In genomic region chr2:12948231-12948962, GRCh38 we compare ENCODE assay signal across 14 cellular contexts.
DNase-seq lines count a peak whose midpoint lies in the region; ATAC-seq and TF ChIP-seq lines count a peak whose summit lies in the region.
"Had no signal": no experiment of that assay in that cellular context is flagged by ENCODE, and none has a peak within 500 bp of the region (broad histone marks: within the 10 kb centered on the region; RNA-seq: fewer than 3 reads in every experiment).

No MANE protein-coding gene starts in this region.

- peak overlapping the region; percentile 46 for H2AFZ ChIP-seq in neuronal stem cell (ENCODE audit: low read length)

- DNase-seq in NK-92 treated with Interleukin-12 subunit alpha and Interleukin-12 subunit beta, amount 100 ng/mL, for 24 hours (lab: John Stamatoyannopoulos, UW): peak; percentile 8
- DNase-seq in NK-92 (lab: John Stamatoyannopoulos, UW; ENCODE audit: unreplicated experiment) (no peak), astrocyte of the spinal cord (ENCODE audit: low read depth, low spot score) (peak; percentile 37), neuronal stem cell (ENCODE audit: low spot score) (no peak), GM13976 (ENCODE audit: low spot score) (no peak), vagina (ENCODE audit: extremely low spot score in 2 of 2) (no peak)
- DNase-seq: activated T-cell treated with anti-CD3 and anti-CD28 coated beads for 4 hours, NCI-H1436, upper lobe of right lung had no signal

- H2BK12ac ChIP-seq in neuronal stem cell (ENCODE audit: low read length): no peak overlapping the region

- ATAC-seq in HG03175 (IDR thresholded peaks at IDR 0.05; ENCODE audit: unreplicated experiment): peak; percentile 33
- no peak for ATAC-seq in HG02571 (IDR thresholded peaks at IDR 0.05; ENCODE audit: unreplicated experiment)
- ATAC-seq: HCT116, upper lobe of right lung had no signal

- no peak overlapping the region for H3K9ac ChIP-seq in neuronal stem cell (ENCODE audit: low read depth, low read length, poor library complexity)

- no peak overlapping the region for H4K8ac ChIP-seq in neuronal stem cell (ENCODE audit: low read depth, low read length)

- no peak overlapping the region for H4K91ac ChIP-seq in neuronal stem cell (ENCODE audit: low read depth, low read length, poor library complexity)

- no peak overlapping the region for H2BK15ac ChIP-seq in neuronal stem cell (ENCODE audit: low read length)

- H3K9me3 ChIP-seq in neuronal stem cell (replicated peaks in 1 of 2; ENCODE audit: control insufficient read depth in 2 of 2, insufficient read depth in 1 of 2, low read depth in 1 of 2, low read length in 2 of 2): no peaks in the 10 kb centered on the region
- no peaks in the 10 kb centered on the region for H3K9me3 ChIP-seq in vagina
- H3K9me3 ChIP-seq: SJSA1, upper lobe of right lung had no signal

- no CpG with 5 or more reads among the region's 9 CpGs for WGBS in neuronal stem cell (ENCODE audit: extremely low coverage in 2 of 2, insufficient read length in 2 of 2, insufficient replicate concordance in 1 of 2), 2 donors

- H3K18ac ChIP-seq in neuronal stem cell (ENCODE audit: low read length): no peak overlapping the region

- H3K27ac ChIP-seq in neuronal stem cell (replicated peaks; ENCODE audit: low read length): no peak overlapping the region
- no peak overlapping the region for H3K27ac ChIP-seq in vagina
- H3K27ac ChIP-seq: coronary artery, SJSA1, upper lobe of right lung had no signal

- no peak overlapping the region for H3K23ac ChIP-seq in neuronal stem cell (ENCODE audit: low read depth, low read length, poor library complexity)

- no peak for TF ChIP-seq CTCF in astrocyte of the spinal cord (IDR thresholded peaks at IDR 0.05; ENCODE audit: low read depth, low read length)
- TF ChIP-seq CTCF in GM13976 (IDR thresholded peaks at IDR 0.05; ENCODE audit: borderline replicate concordance, control extremely low read depth, extremely low read depth, insufficient read depth, missing control alignments): no peak
- TF ChIP-seq CTCF in vagina (IDR thresholded peaks at IDR 0.05): no peak

- H2BK120ac ChIP-seq in neuronal stem cell (ENCODE audit: low read depth, low read length): no peak overlapping the region

- H3K4me3 ChIP-seq in astrocyte of the spinal cord (ENCODE audit: low read depth, low read length) (no peak overlapping the region), neuronal stem cell (ENCODE audit: low read length in 2 of 2) (no peak overlapping the region), vagina (no peak overlapping the region)
- H3K4me3 ChIP-seq: coronary artery, SJSA1, upper lobe of right lung had no signal

- no peaks in the 10 kb centered on the region for H3K27me3 ChIP-seq in neuronal stem cell (ENCODE audit: control insufficient read depth in 3 of 3, insufficient read depth in 3 of 3, low read depth in 1 of 3, low read length in 3 of 3)
- H3K27me3 ChIP-seq in vagina: no peaks in the 10 kb centered on the region
- H3K27me3 ChIP-seq: SJSA1, upper lobe of right lung had no signal

- H2BK5ac ChIP-seq in neuronal stem cell (ENCODE audit: low read length): no peak overlapping the region

- no peak overlapping the region for H3K4me2 ChIP-seq in neuronal stem cell (ENCODE audit: insufficient read depth, low read length, poor library complexity, severe bottlenecking)

- TF ChIP-seq POLR2A in vagina (IDR thresholded peaks at IDR 0.05): no peak

- no peaks in the 10 kb centered on the region for H3K79me1 ChIP-seq in neuronal stem cell (ENCODE audit: low read depth, low read length)

- H3K14ac ChIP-seq in neuronal stem cell (ENCODE audit: low read length): no peak overlapping the region

- intact Hi-C loops in vagina (cut with DNase I): no loop called here

- H3K36me3 ChIP-seq in neuronal stem cell (replicated peaks in 1 of 2; ENCODE audit: control insufficient read depth in 2 of 2, insufficient read depth in 2 of 2, low read length in 2 of 2) (no peaks in the 10 kb centered on the region), vagina (no peaks in the 10 kb centered on the region)
- H3K36me3 ChIP-seq: SJSA1, upper lobe of right lung had no signal

- H3K4me1 ChIP-seq in neuronal stem cell (ENCODE audit: control insufficient read depth in 2 of 2, insufficient read depth in 1 of 2, low read depth in 1 of 2, low read length in 2 of 2) (no peaks in the 10 kb centered on the region), vagina (no peaks in the 10 kb centered on the region)
- H3K4me1 ChIP-seq: upper lobe of right lung had no signal

- no peak overlapping the region for H3K4ac ChIP-seq in neuronal stem cell (ENCODE audit: low read length)

- in situ Hi-C loops in astrocyte of the spinal cord (cut with HindIII; ENCODE audit: low sequenced_read_pairs) (no loop called here), GM13976 (cut with MboI; ENCODE audit: low sequenced_read_pairs, unreplicated experiment) (no loop called here)

- H2AK5ac ChIP-seq in neuronal stem cell (ENCODE audit: low read depth, low read length): no peak overlapping the region

Comparison
In these comparisons a context has a peak if more than half of its experiments do, and no peak if none do; other contexts are left out.
1. DNase-seq: peak in NK-92 treated with Interleukin-12 subunit alpha and Interleukin-12 subunit beta, amount 100 ng/mL, for 24 hours (single experiment) and astrocyte of the spinal cord (single experiment); none in NK-92 (single experiment), neuronal stem cell (single experiment), GM13976 (single experiment) and vagina (0 of 2).